ENCODE assay signal across 8 cellular contexts in genomic region chr2:237922641-237923361, GRCh38. TPM values are rescaled to one million over a fixed set of nuclear protein-coding genes. Genes with fewer than 3 reads are reported as not detected.
DNase-seq lines count a peak whose midpoint lies in the region; ATAC-seq and TF ChIP-seq lines count a peak whose summit lies in the region.

No MANE protein-coding gene starts in this region.

- H3K4me1 ChIP-seq in gastroesophageal sphincter = peaks cover 0 to 33% (median 6%) of the 10 kb centered on the region in 3 donors

- TF ChIP-seq EP300 in gastroesophageal sphincter (IDR thresholded peaks at IDR 0.05) = no peak

- 19 to 53% methylated on average over 2 to 3 of the region's 13 CpGs for WGBS in gastroesophageal sphincter (ENCODE audit: low coverage in 1 of 2), 2 donors

- CTCF ChIA-PET in RWPE1 (lab: Yijun Ruan, JAX) = interaction anchor here (0.5 to 1.6 kb wide), 11 partner anchors 9 to 247 kb away, joined by 3 to 9 read pairs (median 4); no protein-coding TSS in a partner anchor

- TF ChIP-seq CTCF in RWPE1 (conservative IDR thresholded peaks at IDR 0.05; ENCODE audit: low read depth) (no peak), gastroesophageal sphincter (IDR thresholded peaks at IDR 0.05) (no peak)

- H3K9me3 ChIP-seq in gastroesophageal sphincter = no peaks in the 10 kb centered on the region

- POLR2A ChIA-PET in RWPE1 (lab: Yijun Ruan, JAX; ENCODE audit: low non-redundant PET) = no interaction called here

- H3K36me3 ChIP-seq in H7 (replicated peaks; ENCODE audit: control insufficient read depth, insufficient read depth, low read length) (no peaks in the 10 kb centered on the region), gastroesophageal sphincter (no peaks in the 10 kb centered on the region)

- no peak for ATAC-seq in gastroesophageal sphincter

- no peaks in the 10 kb centered on the region; the same call in 1 of the 2 replicates for H3K27me3 ChIP-seq in H7 (ENCODE audit: control insufficient read depth, insufficient read depth, low read length)
- no peaks in the 10 kb centered on the region for H3K27me3 ChIP-seq in gastroesophageal sphincter

- H3K4me3 ChIP-seq in H7 (ENCODE audit: insufficient read depth, low read depth, low read length) = no peak overlapping the region
- H3K4me3 ChIP-seq in gastroesophageal sphincter = peak overlapping the region in 1 of 2 donors; percentile 45

- H3K27ac ChIP-seq in RWPE1 (peak overlapping the region; percentile 78), gastroesophageal sphincter (peak overlapping the region; percentile 13 to 83 (median 76))

- no peak for TF ChIP-seq POLR2A in gastroesophageal sphincter (IDR thresholded peaks at IDR 0.05)

- DNase-seq in H7 (peak; percentile 76), RWPE1 (ENCODE audit: low spot score) (peak; percentile 85), NCI-H1105 treated with DMSO at 0.1 percent for 48 hours (lab: John Stamatoyannopoulos, UW) (no peak), HT-29 (ENCODE audit: low spot score) (no peak), NK-92 (lab: John Stamatoyannopoulos, UW; ENCODE audit: unreplicated experiment) (no peak), HCEC 1CT (no peak)
- peak; percentile 26 for DNase-seq in stimulated activated CD4-positive, alpha-beta T cell treated with anti-CD3 and anti-CD28 coated beads, Interleukin-2, amount 100 ng/mL, for 4 hours (ENCODE audit: low read depth)

RNA-seq across cellular contexts. Expression of gene UBE2F, which starts 44.0 kb away (rescaled TPM):
- total RNA-seq in H7 (2014; rRNA removed; shearing (Covaris generic)) = 36.9 and 54.8 TPM in 2 replicates
- 10 to 100 TPM; 85.0 to 99.5 (median 96.3) TPM for total RNA-seq in gastroesophageal sphincter
- 35.7 and 40.1 TPM in 2 replicates for total RNA-seq in HT-29 (2014; rRNA removed; shearing (Covaris generic))

Comparison
In these comparisons a context has a peak if more than half of its experiments do, and no peak if none do; other contexts are left out.
1. DNase-seq: peak in H7 (single experiment), RWPE1 (single experiment) and stimulated activated CD4-positive, alpha-beta T cell treated with anti-CD3 and anti-CD28 coated beads, Interleukin-2, amount 100 ng/mL, for 4 hours (single experiment); none in NCI-H1105 treated with DMSO at 0.1 percent for 48 hours (single experiment), HT-29 (single experiment), NK-92 (single experiment) and HCEC 1CT (single experiment).